ENCODE assay signal across 8 cellular contexts in the genomic region with DNA sequence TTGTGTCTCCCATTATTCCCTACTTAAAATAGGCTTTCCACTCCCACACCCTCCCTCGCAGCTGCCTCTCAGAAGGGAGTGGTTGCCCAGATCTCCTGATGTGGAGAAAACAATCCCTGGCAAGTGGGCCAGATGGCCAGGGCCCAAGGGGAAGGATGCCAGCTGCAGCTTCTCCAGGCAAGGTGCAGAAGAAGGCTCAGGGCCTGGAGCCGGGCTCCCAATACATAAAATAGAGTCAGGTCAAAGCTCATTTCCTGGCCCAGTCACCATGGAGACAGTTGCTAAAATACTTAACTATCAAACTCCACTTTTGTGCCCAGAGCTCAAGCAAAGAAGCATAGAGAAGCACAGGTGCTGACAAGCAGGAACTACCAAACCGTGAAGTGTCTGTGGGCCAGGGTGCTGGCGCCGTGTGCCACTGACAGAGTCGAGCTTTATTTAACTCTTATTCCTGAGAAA. TPM values are rescaled to one million over a fixed set of nuclear protein-coding genes. Genes with fewer than 3 reads are reported as not detected.
DNase-seq lines count a peak whose midpoint lies in the region; ATAC-seq lines count a peak whose summit lies in the region.

No MANE protein-coding gene starts in this region.

- ATAC-seq in HG03097 (IDR thresholded peaks at IDR 0.05; ENCODE audit: low FRiP score, unreplicated experiment) (peak; percentile 69), Right ventricle myocardium superior (ENCODE audit: poor library complexity) (peak; percentile 97), GM19023 (IDR thresholded peaks at IDR 0.05; ENCODE audit: unreplicated experiment) (no peak)

- no peaks in the 10 kb centered on the region for H3K9me3 ChIP-seq in skeletal muscle tissue (ENCODE audit: control insufficient read depth in 3 of 3, low read length in 3 of 3)

- H3K4me3 ChIP-seq in skeletal muscle tissue (ENCODE audit: low read length in 3 of 3) = peak overlapping the region in 1 of 3 donors; percentile 18

- no peaks in the 10 kb centered on the region for H3K27me3 ChIP-seq in skeletal muscle tissue (ENCODE audit: control insufficient read depth in 3 of 3, insufficient read depth in 3 of 3, low read length in 3 of 3)

- peak overlapping the region; percentile 82 for H3K27ac ChIP-seq in skeletal muscle tissue (ENCODE audit: low read depth, low read length)

- intact Hi-C loops in Right ventricle myocardium superior (cut with DNase I) = no loop called here

- peak overlapping the region in 2 of 3 donors; percentile 5 to 38 for H3K9ac ChIP-seq in skeletal muscle tissue (ENCODE audit: low read depth in 1 of 3, low read length in 3 of 3)

- H3K4me1 ChIP-seq in skeletal muscle tissue (ENCODE audit: control insufficient read depth in 3 of 3, insufficient read depth in 3 of 3, low read length in 3 of 3) = peaks cover 11 to 12% (median 12%) of the 10 kb centered on the region in 3 donors

- DNase-seq in GF-D8 (lab: John Stamatoyannopoulos, UW) (peak; percentile 42), NCI-H774 (lab: John Stamatoyannopoulos, UW) (peak; percentile 42), Right ventricle myocardium superior (peak; percentile 89), AG08395 (ENCODE audit: low spot score) (no peak), GDM1 (lab: John Stamatoyannopoulos, UW) (no peak)

- no peaks in the 10 kb centered on the region for H3K36me3 ChIP-seq in skeletal muscle tissue (ENCODE audit: control insufficient read depth in 3 of 3, insufficient read depth in 3 of 3, low read length in 3 of 3)

RNA-seq across cellular contexts. Expression of a gene that starts 45.7 kb away (rescaled TPM):
- total RNA-seq in Right ventricle myocardium superior = 10.0 TPM
- total RNA-seq in skeletal muscle tissue = 14.6 TPM

RNA-seq across cellular contexts. Expression of a gene that starts 59.1 kb away (rescaled TPM):
- total RNA-seq in Right ventricle myocardium superior = 27.0 TPM
- total RNA-seq in skeletal muscle tissue = 23.0 TPM

RNA-seq across cellular contexts. Expression of a gene that starts 59.6 kb away (rescaled TPM):
- total RNA-seq in Right ventricle myocardium superior (30.0 TPM), skeletal muscle tissue (23.5 TPM)

Comparison
In these comparisons a context has a peak if more than half of its experiments do, and no peak if none do; other contexts are left out.
1. DNase-seq: peak in GF-D8 (single experiment), NCI-H774 (single experiment) and Right ventricle myocardium superior (single experiment); none in AG08395 (single experiment) and GDM1 (single experiment).